21 cellular contexts compared by ENCODE assay signal in genomic region chrX:77640702-77641101, GRCh38.
DNase-seq lines count a peak whose midpoint lies in the region; ATAC-seq and TF ChIP-seq lines count a peak whose summit lies in the region.
"Had no signal": no experiment of that assay in that cellular context is flagged by ENCODE, and none has a peak within 500 bp of the region (broad histone marks: within the 10 kb centered on the region; RNA-seq: fewer than 3 reads in every experiment).

No MANE protein-coding gene starts in this region.

- H2BK5ac ChIP-seq in mesendoderm (ENCODE audit: low read length) = no peak overlapping the region

- no peak overlapping the region for H2AFZ ChIP-seq in hepatocyte
- no peak overlapping the region for H2AFZ ChIP-seq in OCI-LY7 (ENCODE audit: low read length)
- H2AFZ ChIP-seq: GM23248 had no signal

- no peaks in the 10 kb centered on the region for H3K36me3 ChIP-seq in hepatocyte (replicated peaks; ENCODE audit: insufficient read depth, low read depth)
- H3K36me3 ChIP-seq in OCI-LY7 (ENCODE audit: insufficient read depth, low read length) = peaks cover 48% of the 10 kb centered on the region
- H3K36me3 ChIP-seq in mesendoderm (ENCODE audit: control insufficient read depth, insufficient read depth, low read length) = no peaks in the 10 kb centered on the region

- no peak overlapping the region for H3K4me3 ChIP-seq in hepatocyte
- H3K4me3 ChIP-seq in OCI-LY7 (ENCODE audit: low read depth, low read length, poor library complexity, severe bottlenecking) = no peak overlapping the region
- no peak overlapping the region for H3K4me3 ChIP-seq in mesendoderm (ENCODE audit: low read length)
- H3K4me3 ChIP-seq: GM23248, mucosa of descending colon, Peyer's patch, tibial artery had no signal

- peak; percentile 26 for DNase-seq in activated CD4-positive, alpha-beta T cell treated with anti-CD3 and anti-CD28 coated beads for 36 hours
- DNase-seq in activated CD4-positive, alpha-beta T cell treated with anti-CD3 and anti-CD28 coated beads for 4 hours = no peak
- DNase-seq in activated naive CD8-positive, alpha-beta T cell treated with anti-CD3 and anti-CD28 coated beads, Interleukin-2, amount 50 U/mL, for 24 hours = no peak
- no peak for DNase-seq in hepatocyte (ENCODE audit: low spot score)
- DNase-seq in OCI-LY7 (ENCODE audit: low spot score) = no peak
- DNase-seq in mesendoderm = no peak
- DNase-seq: activated naive CD4-positive, alpha-beta T cell; DND-41; GM23248; mucosa of descending colon; MV-4-11; NCI-H2081 treated with DMSO at 0.1 percent for 48 hours; Peyer's patch; stimulated activated CD8-positive, alpha-beta memory T cell treated with anti-CD3 and anti-CD28 coated beads, Interleukin-4, amount 100 ng/mL, for 48 hours; tibial artery had no signal

- peaks cover 40% of the 10 kb centered on the region for H3K36me3 Mint-ChIP-seq in activated CD4-positive, alpha-beta T cell treated with anti-CD3 and anti-CD28 coated beads for 36 hours (ENCODE audit: low read depth)
- peaks cover 45% of the 10 kb centered on the region for H3K36me3 Mint-ChIP-seq in activated naive CD8-positive, alpha-beta T cell treated with anti-CD3 and anti-CD28 coated beads, Interleukin-2, amount 50 U/mL, for 24 hours (ENCODE audit: low read depth)

- intact Hi-C loops in activated CD4-positive, alpha-beta T cell treated with anti-CD3 and anti-CD28 coated beads for 36 hours (cut with DNase I, micrococcal nuclease) = loop anchor here in 1 of 2 experiments (10.0 kb wide), 1 partner anchor 56 kb away; no protein-coding TSS in a partner anchor
- intact Hi-C loops in OCI-LY7 (cut with micrococcal nuclease; ENCODE audit: unreplicated experiment) = no loop called here

- H3K4me3 Mint-ChIP-seq in activated CD4-positive, alpha-beta T cell treated with anti-CD3 and anti-CD28 coated beads for 36 hours = no peak overlapping the region
- H3K4me3 Mint-ChIP-seq in activated naive CD8-positive, alpha-beta T cell treated with anti-CD3 and anti-CD28 coated beads, Interleukin-2, amount 50 U/mL, for 24 hours = no peak overlapping the region

- no TSS peak for BruUV-seq in OCI-LY7 (replicated peaks; lab: Mats Ljungman, UMichigan)

- no peak overlapping the region for H4K5ac ChIP-seq in mesendoderm (ENCODE audit: low read length)

- H2BK15ac ChIP-seq in mesendoderm (replicated peaks; ENCODE audit: low read depth) = no peak overlapping the region

- peak overlapping the region; percentile 60 for H3K27ac Mint-ChIP-seq in activated CD4-positive, alpha-beta T cell treated with anti-CD3 and anti-CD28 coated beads for 36 hours
- H3K27ac Mint-ChIP-seq in activated naive CD8-positive, alpha-beta T cell treated with anti-CD3 and anti-CD28 coated beads, Interleukin-2, amount 50 U/mL, for 24 hours = peak overlapping the region; percentile 36

- no peak overlapping the region for H4K8ac ChIP-seq in mesendoderm (ENCODE audit: low read depth, low read length)

- H3K27me3 ChIP-seq in hepatocyte = no peaks in the 10 kb centered on the region
- H3K27me3 ChIP-seq in mesendoderm (ENCODE audit: insufficient read depth, low read length, poor library complexity) = no peaks in the 10 kb centered on the region
- H3K27me3 ChIP-seq: Peyer's patch, tibial artery had no signal

- no peak overlapping the region for H2BK120ac ChIP-seq in mesendoderm (ENCODE audit: low read depth, low read length)

- H3K9me3 ChIP-seq in hepatocyte (ENCODE audit: low read depth) (no peaks in the 10 kb centered on the region), OCI-LY7 (ENCODE audit: low read length) (peaks cover 7% of the 10 kb centered on the region; the same call in 1 of the 2 replicates)
- H3K9me3 ChIP-seq: mucosa of descending colon, Peyer's patch had no signal

- H3K4me1 ChIP-seq in hepatocyte (ENCODE audit: insufficient read depth) (no peaks in the 10 kb centered on the region), OCI-LY7 (ENCODE audit: insufficient read depth, low read length, poor library complexity, severe bottlenecking) (no peaks in the 10 kb centered on the region), mesendoderm (ENCODE audit: control insufficient read depth, low read depth, low read length) (no peaks in the 10 kb centered on the region)
- H3K4me1 ChIP-seq: Peyer's patch, tibial artery had no signal

- no peak overlapping the region for H3K23ac ChIP-seq in mesendoderm (ENCODE audit: low read length)

- no peak overlapping the region for H3K18ac ChIP-seq in mesendoderm (ENCODE audit: low read length)

- H3K56ac ChIP-seq in mesendoderm (ENCODE audit: low read length) = no peak overlapping the region

- no peak overlapping the region for H3K27ac ChIP-seq in hepatocyte
- H3K27ac ChIP-seq in OCI-LY7 (ENCODE audit: low read depth, low read length, poor library complexity, severe bottlenecking) = no peak overlapping the region
- H3K27ac ChIP-seq in mesendoderm (ENCODE audit: low read depth, low read length) = no peak overlapping the region
- H3K27ac ChIP-seq: 22Rv1, C4-2B, GM23248, Peyer's patch, tibial artery had no signal

- CTCF ChIA-PET in activated CD4-positive, alpha-beta T cell treated with anti-CD3 and anti-CD28 coated beads for 36 hours (lab: Charles Lee) = interaction anchor here (0.6 kb wide), 1 partner anchor 49 kb away, joined by 5 read pairs; no protein-coding TSS in a partner anchor
- CTCF ChIA-PET in OCI-LY7 (lab: Charles Lee; ENCODE audit: unreplicated experiment) = no interaction called here

- H3K4me2 ChIP-seq in hepatocyte = no peak overlapping the region
- no peak overlapping the region for H3K4me2 ChIP-seq in OCI-LY7 (ENCODE audit: low read length)
- no peak overlapping the region for H3K4me2 ChIP-seq in mesendoderm (ENCODE audit: low read length)

- H3K9me3 Mint-ChIP-seq in activated CD4-positive, alpha-beta T cell treated with anti-CD3 and anti-CD28 coated beads for 36 hours (ENCODE audit: low read depth) = peaks cover 7% of the 10 kb centered on the region
- peaks cover 6% of the 10 kb centered on the region for H3K9me3 Mint-ChIP-seq in activated naive CD8-positive, alpha-beta T cell treated with anti-CD3 and anti-CD28 coated beads, Interleukin-2, amount 50 U/mL, for 24 hours

- POLR2A ChIA-PET in activated CD4-positive, alpha-beta T cell treated with anti-CD3 and anti-CD28 coated beads for 36 hours (lab: Charles Lee) = interaction anchor here (0.6 kb wide), 1 partner anchor 264 kb away, joined by 4 read pairs; no protein-coding TSS in a partner anchor
- POLR2A ChIA-PET in OCI-LY7 (lab: Charles Lee) = interaction anchor here (0.5 to 1.7 kb wide), 3 partner anchors 8 to 258 kb away, joined by 3 to 5 read pairs (median 3); no protein-coding TSS in a partner anchor

- peaks cover 1% of the 10 kb centered on the region for H3K79me1 ChIP-seq in mesendoderm (ENCODE audit: low read length)

- peaks cover 7% of the 10 kb centered on the region for H3K4me1 Mint-ChIP-seq in activated CD4-positive, alpha-beta T cell treated with anti-CD3 and anti-CD28 coated beads for 36 hours
- peaks cover 7% of the 10 kb centered on the region for H3K4me1 Mint-ChIP-seq in activated naive CD8-positive, alpha-beta T cell treated with anti-CD3 and anti-CD28 coated beads, Interleukin-2, amount 50 U/mL, for 24 hours

- H3K27me3 Mint-ChIP-seq in activated CD4-positive, alpha-beta T cell treated with anti-CD3 and anti-CD28 coated beads for 36 hours = no peaks in the 10 kb centered on the region
- H3K27me3 Mint-ChIP-seq in activated naive CD8-positive, alpha-beta T cell treated with anti-CD3 and anti-CD28 coated beads, Interleukin-2, amount 50 U/mL, for 24 hours = no peaks in the 10 kb centered on the region

- 69% methylated on average over 4 of the region's 4 CpGs for WGBS in hepatocyte (ENCODE audit: low lambda C conversion rate, missing lambda C conversion rate)
- no CpG with 5 or more reads among the region's 4 CpGs for WGBS in mesendoderm (ENCODE audit: extremely low coverage, insufficient coverage, low lambda C conversion rate)

- no peak overlapping the region for H3K9ac ChIP-seq in mesendoderm (ENCODE audit: low read length)
- H3K9ac ChIP-seq: GM23248 had no signal

- TF ChIP-seq CTCF in hepatocyte (IDR thresholded peaks at IDR 0.05; ENCODE audit: poor library complexity) (no peak), OCI-LY7 (conservative IDR thresholded peaks at IDR 0.05; ENCODE audit: low read length) (no peak)

- peak; percentile 78 for ATAC-seq in activated CD4-positive, alpha-beta T cell treated with anti-CD3 and anti-CD28 coated beads for 36 hours
- ATAC-seq in GM18511 (IDR thresholded peaks at IDR 0.05; ENCODE audit: unreplicated experiment) (peak; percentile 61), HG02870 (IDR thresholded peaks at IDR 0.05; ENCODE audit: unreplicated experiment) (peak; percentile 87)
- ATAC-seq in activated naive CD8-positive, alpha-beta T cell treated with anti-CD3 and anti-CD28 coated beads, Interleukin-2, amount 50 U/mL, for 24 hours = no peak
- ATAC-seq: mucosa of descending colon, sciatic nerve, SK-N-SH treated with all-trans-retinoic acid at 6 μM for 48 hours had no signal

- no peak overlapping the region for H3K4ac ChIP-seq in mesendoderm (ENCODE audit: low read depth, low read length)

- H2AK5ac ChIP-seq in mesendoderm (ENCODE audit: low read length) = no peak overlapping the region

- H4K20me1 ChIP-seq in hepatocyte (ENCODE audit: insufficient read depth, poor library complexity, severe bottlenecking) (no peaks in the 10 kb centered on the region), OCI-LY7 (ENCODE audit: insufficient read depth, low read length) (no peaks in the 10 kb centered on the region)

- no peaks in the 10 kb centered on the region for H3K9me2 ChIP-seq in hepatocyte (replicated peaks; ENCODE audit: insufficient read depth)
- H3K9me2 ChIP-seq in OCI-LY7 (ENCODE audit: insufficient read depth, low read length) = no peaks in the 10 kb centered on the region

- H3K79me2 ChIP-seq in hepatocyte (peaks cover 13% of the 10 kb centered on the region), OCI-LY7 (ENCODE audit: insufficient read depth, low read depth, low read length) (no peaks in the 10 kb centered on the region), mesendoderm (ENCODE audit: control insufficient read depth, insufficient read depth, low read length) (no peaks in the 10 kb centered on the region)
